In the genomic region with DNA sequence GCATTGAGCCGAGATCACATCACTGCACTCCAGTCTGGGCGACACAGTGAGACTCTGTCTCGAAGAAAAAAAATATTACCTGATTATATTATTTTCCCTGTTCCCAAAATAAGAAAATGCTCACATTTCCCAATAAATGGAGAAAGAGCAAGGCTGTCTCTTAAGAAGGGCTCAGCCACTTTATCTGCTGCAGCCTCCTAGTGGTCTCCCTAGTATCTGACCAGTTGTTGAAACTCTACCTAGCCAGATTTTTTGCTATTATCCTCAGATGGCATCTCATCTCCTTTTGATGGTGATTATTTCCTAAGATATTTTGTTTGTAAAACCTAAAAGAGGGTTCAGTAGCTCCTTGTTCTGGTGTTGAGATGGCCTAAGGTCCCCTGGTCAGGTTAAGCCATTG, we compare ENCODE assay signal across 1 cellular context.
TF ChIP-seq lines count a peak whose summit lies in the region.

No MANE protein-coding gene starts in this region.

TF ChIP-seq in HCT116, 20 proteins besides CTCF, POLR2A, EP300 and RAD21 (continued from another document):
- TF ChIP-seq FOSL1 (IDR thresholded peaks at IDR 0.05; ENCODE audit: low read depth) (no peak), ATF3 (IDR thresholded peaks at IDR 0.05) (no peak), CEBPB (IDR thresholded peaks at IDR 0.05; ENCODE audit: low read depth) (no peak), EZH2phosphoT487 (IDR thresholded peaks at IDR 0.05; ENCODE audit: borderline replicate concordance) (no peak), YY1 (IDR thresholded peaks at IDR 0.05; ENCODE audit: extremely low read depth, insufficient replicate concordance, low read depth, low read length) (no peak), REST (IDR thresholded peaks at IDR 0.05; ENCODE audit: low read depth) (no peak), JUND (IDR thresholded peaks at IDR 0.05) (no peak), CBX3 (IDR thresholded peaks at IDR 0.05; ENCODE audit: low read depth) (no peak), SP1 (IDR thresholded peaks at IDR 0.05; ENCODE audit: low read depth) (no peak), EGR1 (IDR thresholded peaks at IDR 0.05; ENCODE audit: low read depth) (no peak), SRF (IDR thresholded peaks at IDR 0.05; ENCODE audit: low read depth) (no peak), ZNF274 (IDR thresholded peaks at IDR 0.05; ENCODE audit: low read depth, low read length) (no peak)
- TF ChIP-seq, protein P1, sequence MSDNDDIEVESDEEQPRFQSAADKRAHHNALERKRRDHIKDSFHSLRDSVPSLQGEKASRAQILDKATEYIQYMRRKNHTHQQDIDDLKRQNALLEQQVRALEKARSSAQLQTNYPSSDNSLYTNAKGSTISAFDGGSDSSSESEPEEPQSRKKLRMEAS (IDR thresholded peaks at IDR 0.05): no peak
